In the genomic region with DNA sequence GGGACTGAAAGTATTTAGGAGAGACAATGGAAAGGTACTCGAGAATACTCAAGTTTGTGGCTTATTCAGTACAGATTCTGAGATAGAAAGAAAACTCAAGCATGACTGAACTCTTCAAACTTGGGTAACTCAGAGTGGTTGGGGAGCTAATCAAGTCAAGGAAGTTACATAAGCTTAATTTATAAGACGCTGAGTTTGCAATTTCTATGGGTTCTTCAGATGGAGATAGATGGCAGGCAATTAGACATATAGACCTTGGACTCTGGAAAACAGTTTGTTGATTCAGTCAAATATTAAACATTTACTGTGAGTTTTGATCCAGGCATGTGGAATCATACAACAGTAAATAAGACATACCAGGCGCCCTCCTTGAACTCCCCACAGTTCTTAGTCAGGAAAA, we compare ENCODE assay signal across 8 cellular contexts.
"Had no signal": no experiment of that assay in that cellular context is flagged by ENCODE, and none has a peak within 500 bp of the region (broad histone marks: within the 10 kb centered on the region; RNA-seq: fewer than 3 reads in every experiment).

No MANE protein-coding gene starts in this region.

- H3K27ac Mint-ChIP-seq: HFFc6 had no signal

- H3K4me3 Mint-ChIP-seq: HFFc6 had no signal

- ATAC-seq: HCT116, K562 had no signal

- H3K4me3 ChIP-seq: HAP-1, K562 had no signal

- H3K36me3 ChIP-seq: HAP-1 had no signal

- H3K9me3 ChIP-seq: HAP-1 had no signal

- DNase-seq: GOT3, H7, HFFc6, KG1 had no signal

- FAIRE-seq: HTR-8/SVneo, K562 had no signal
